Comparison of ENCODE assay signal across 16 cellular contexts in the genomic region with DNA sequence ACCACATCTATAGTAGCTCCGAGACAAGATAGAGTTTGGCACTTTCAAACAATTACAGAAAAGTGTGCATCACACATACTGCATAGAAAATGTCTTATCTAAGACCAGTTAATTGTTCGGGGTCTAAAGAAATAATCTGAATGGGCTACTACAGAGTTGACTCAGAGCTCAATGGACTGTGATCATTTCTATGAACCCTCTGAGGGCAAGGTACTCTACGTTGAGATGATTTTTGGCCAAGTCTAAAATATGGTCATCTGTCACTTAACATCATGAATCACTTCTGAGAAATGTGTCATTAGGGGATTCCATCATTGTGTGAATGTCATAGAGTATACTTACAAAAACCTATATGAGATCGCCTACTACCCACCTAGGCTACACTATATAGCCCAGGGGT.
DNase-seq lines count a peak whose midpoint lies in the region; ATAC-seq and TF ChIP-seq lines count a peak whose summit lies in the region.
"Had no signal": no experiment of that assay in that cellular context is flagged by ENCODE, and none has a peak within 500 bp of the region (broad histone marks: within the 10 kb centered on the region; RNA-seq: fewer than 3 reads in every experiment).

No MANE protein-coding gene starts in this region.

- intact Hi-C loops in esophagus squamous epithelium (cut with DNase I) = no loop called here

- no peaks in the 10 kb centered on the region for H3K4me1 ChIP-seq in MM.1S (ENCODE audit: low read length)
- H3K4me1 ChIP-seq in esophagus squamous epithelium = no peaks in the 10 kb centered on the region
- H3K4me1 ChIP-seq: BE2C, Caco-2 had no signal

- no peak overlapping the region for H3K9ac ChIP-seq in MM.1S (ENCODE audit: low read length)
- H3K9ac ChIP-seq: BLaER1 treated with 17β-estradiol and CSF1 and Interleukin-3, amounts not matched to agents 10 nM and 100 nM had no signal

- no peak overlapping the region for H2AFZ ChIP-seq in MM.1S (ENCODE audit: low read length)

- no peaks in the 10 kb centered on the region for H3K36me3 ChIP-seq in MM.1S (replicated peaks; ENCODE audit: insufficient read depth, low read length)
- H3K36me3 ChIP-seq in esophagus squamous epithelium = no peaks in the 10 kb centered on the region
- H3K36me3 ChIP-seq: BE2C; BLaER1 treated with 17β-estradiol and CSF1 and Interleukin-3, amounts not matched to agents 10 nM and 100 nM had no signal

- H3K79me2 ChIP-seq in MM.1S (ENCODE audit: low read length) = no peaks in the 10 kb centered on the region

- TF ChIP-seq POLR2A in esophagus squamous epithelium (IDR thresholded peaks at IDR 0.05) = no peak

- H3F3A ChIP-seq in MM.1S (ENCODE audit: insufficient read depth, low read length) = no peaks in the 10 kb centered on the region

- H3K9me3 ChIP-seq in MM.1S (replicated peaks; ENCODE audit: insufficient read depth, low read length) (no peaks in the 10 kb centered on the region), esophagus squamous epithelium (peaks cover 0 to 17% (median 0%) of the 10 kb centered on the region in 3 donors)
- H3K9me3 ChIP-seq: BE2C, Caco-2 had no signal

- no peak for TF ChIP-seq CTCF in MM.1S (IDR thresholded peaks at IDR 0.05; ENCODE audit: low read length)
- TF ChIP-seq CTCF in esophagus squamous epithelium (IDR thresholded peaks at IDR 0.05) = no peak

- H3K27me3 ChIP-seq in MM.1S (replicated peaks; ENCODE audit: insufficient read depth, low read length) = no peaks in the 10 kb centered on the region
- H3K27me3 ChIP-seq in esophagus squamous epithelium = no peaks in the 10 kb centered on the region
- H3K27me3 ChIP-seq: BE2C; BLaER1 treated with 17β-estradiol and CSF1 and Interleukin-3, amounts not matched to agents 10 nM and 100 nM had no signal

- DNase-seq in MM.1S (peak; percentile 14), SW480 (ENCODE audit: low spot score) (no peak), esophagus squamous epithelium (lab: John Stamatoyannopoulos, UW) (no peak)
- DNase-seq: 8988T; ACHN; BE2C; Caco-2; Calu3; CD4-positive, alpha-beta T cell; CD8-positive, alpha-beta T cell; DMS79 treated with DMSO at 0.1 percent for 48 hours; GF-D8 had no signal

- no peak overlapping the region for H3K4me2 ChIP-seq in MM.1S (ENCODE audit: low read depth, low read length)

- H4K20me1 ChIP-seq in MM.1S (ENCODE audit: insufficient read depth, low read length) = no peaks in the 10 kb centered on the region
- H4K20me1 ChIP-seq: BLaER1 treated with 17β-estradiol and CSF1 and Interleukin-3, amounts not matched to agents 10 nM and 100 nM had no signal

- ATAC-seq in GM18868 (IDR thresholded peaks at IDR 0.05; ENCODE audit: unreplicated experiment) (peak; percentile 60), HG03097 (IDR thresholded peaks at IDR 0.05; ENCODE audit: low FRiP score, unreplicated experiment) (no peak)
- ATAC-seq: CD8-positive, alpha-beta T cell had no signal

- 63 to 77% methylated on average over 3 to 4 of the region's 4 CpGs for WGBS in esophagus squamous epithelium, 2 donors

- H3K27ac ChIP-seq in MM.1S (ENCODE audit: low read length) (no peak overlapping the region), esophagus squamous epithelium (no peak overlapping the region)
- H3K27ac ChIP-seq: BLaER1 treated with 17β-estradiol and CSF1 and Interleukin-3, amounts not matched to agents 10 nM and 100 nM; C4-2B had no signal

- H3K9me2 ChIP-seq in MM.1S (replicated peaks; ENCODE audit: insufficient read depth, low read length) = no peaks in the 10 kb centered on the region

- H3K4me3 ChIP-seq in MM.1S (ENCODE audit: low read length) (no peak overlapping the region), esophagus squamous epithelium (no peak overlapping the region)
- H3K4me3 ChIP-seq: BLaER1 treated with 17β-estradiol and CSF1 and Interleukin-3, amounts not matched to agents 10 nM and 100 nM had no signal
